1 cellular context compared by ENCODE assay signal in the genomic region with DNA sequence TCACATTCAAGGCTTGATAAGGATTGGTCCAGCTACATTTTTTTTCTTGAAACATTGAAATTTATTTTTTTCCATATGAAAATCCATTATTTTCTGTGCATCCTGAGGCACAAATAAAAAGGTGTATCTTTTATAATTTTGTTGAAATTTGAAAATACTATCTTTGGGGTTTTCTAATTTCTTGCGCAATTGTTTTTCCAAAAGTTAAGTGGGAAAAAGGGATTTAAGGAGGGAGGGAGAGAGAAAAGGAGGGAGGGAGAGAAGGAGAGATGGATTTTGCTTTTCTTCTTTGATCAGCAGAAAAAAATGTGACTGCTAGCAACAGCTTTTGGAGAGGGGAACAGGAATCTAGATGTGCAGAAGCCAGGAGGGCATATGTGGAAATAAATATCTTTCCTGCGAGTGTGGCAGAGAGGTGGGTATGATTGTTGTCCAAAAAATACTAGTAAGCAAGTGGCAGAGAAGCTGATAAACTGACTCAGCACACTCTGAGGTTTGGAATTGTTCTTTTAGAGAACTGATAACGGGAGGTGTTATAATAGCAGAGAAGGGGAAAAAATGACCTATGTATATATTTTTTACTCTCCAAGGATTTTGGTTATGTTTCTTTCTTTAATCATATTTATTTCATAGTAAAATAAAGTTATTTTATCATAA.
TF ChIP-seq lines count a peak whose summit lies in the region.

No MANE protein-coding gene starts in this region.

TF ChIP-seq in endothelial cell of umbilical vein, 7 proteins besides CTCF, POLR2A, EP300 and RAD21 (continued from another document):
- TF ChIP-seq, protein P1, sequence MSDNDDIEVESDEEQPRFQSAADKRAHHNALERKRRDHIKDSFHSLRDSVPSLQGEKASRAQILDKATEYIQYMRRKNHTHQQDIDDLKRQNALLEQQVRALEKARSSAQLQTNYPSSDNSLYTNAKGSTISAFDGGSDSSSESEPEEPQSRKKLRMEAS (IDR thresholded peaks at IDR 0.05; ENCODE audit: insufficient read depth, insufficient read length), result no peak
- TF ChIP-seq GATA2 (IDR thresholded peaks at IDR 0.05; ENCODE audit: insufficient read depth, insufficient read length, low read depth, low read length) (no peak), POLR2AphosphoS5 (IDR thresholded peaks at IDR 0.05; ENCODE audit: insufficient read depth, low read depth, low read length) (no peak)
TF ChIP-seq in endothelial cell of umbilical vein: peak in this region for 0.
